ENCODE assay signal across 22 cellular contexts in genomic region chr9:134688231-134688630, GRCh38. TPM values are rescaled to one million over a fixed set of nuclear protein-coding genes. Genes with fewer than 3 reads are reported as not detected.
DNase-seq lines count a peak whose midpoint lies in the region; TF ChIP-seq lines count a peak whose summit lies in the region.
"Had no signal": no experiment of that assay in that cellular context is flagged by ENCODE, and none has a peak within 500 bp of the region (broad histone marks: within the 10 kb centered on the region; RNA-seq: fewer than 3 reads in every experiment).

No MANE protein-coding gene starts in this region.

- no peak overlapping the region for H3K56ac ChIP-seq in H9 (ENCODE audit: insufficient read length, low read depth, low read length)

- H3K27me3 Mint-ChIP-seq in glutamatergic neuron (ENCODE audit: unreplicated experiment) (peaks cover 8% of the 10 kb centered on the region), H9 (ENCODE audit: low read depth) (no peaks in the 10 kb centered on the region)
- peaks cover 5% of the 10 kb centered on the region for H3K27me3 Mint-ChIP-seq in activated naive CD4-positive, alpha-beta T cell treated with anti-CD3 and anti-CD28 coated beads, Interleukin-2, amount 10 ng/mL, durations not matched to agents 7 days and 5 days

- no peak overlapping the region for H2BK120ac ChIP-seq in neuronal stem cell (ENCODE audit: low read depth, low read length)
- no peak overlapping the region for H2BK120ac ChIP-seq in H9 (ENCODE audit: low read depth, low read length, poor library complexity, severe bottlenecking)

- H4K91ac ChIP-seq in neuronal stem cell (ENCODE audit: low read depth, low read length, poor library complexity) (no peak overlapping the region), H9 (ENCODE audit: insufficient read length, low read depth, low read length) (no peak overlapping the region)

- no peaks in the 10 kb centered on the region for H4K20me1 ChIP-seq in H9 (ENCODE audit: control insufficient read depth, insufficient read depth, insufficient read length)

- peaks cover 2% of the 10 kb centered on the region for H3K9me3 Mint-ChIP-seq in glutamatergic neuron (ENCODE audit: unreplicated experiment)
- no peaks in the 10 kb centered on the region; a peak in 2 of 5 replicates for H3K9me3 Mint-ChIP-seq in H9
- peaks cover 1% of the 10 kb centered on the region for H3K9me3 Mint-ChIP-seq in activated naive CD4-positive, alpha-beta T cell treated with anti-CD3 and anti-CD28 coated beads, Interleukin-2, amount 10 ng/mL, durations not matched to agents 7 days and 5 days
- H3K9me3 Mint-ChIP-seq: CD8-positive, alpha-beta T cell had no signal

- H3K27ac ChIP-seq in right atrium auricular region = no peak overlapping the region
- no peak overlapping the region for H3K27ac ChIP-seq in neuronal stem cell (replicated peaks; ENCODE audit: low read length)
- H3K27ac ChIP-seq in spleen = no peak overlapping the region
- H3K27ac ChIP-seq in SJCRH30 = no peak overlapping the region
- H3K27ac ChIP-seq in H9 (ENCODE audit: insufficient read length, low read depth, low read length) = no peak overlapping the region
- H3K27ac ChIP-seq: KMS-11 had no signal

- H3K4me3 ChIP-seq in right atrium auricular region = no peak overlapping the region
- no peak overlapping the region for H3K4me3 ChIP-seq in neuronal stem cell (ENCODE audit: low read length in 2 of 2)
- no peak overlapping the region for H3K4me3 ChIP-seq in spleen
- no peak overlapping the region for H3K4me3 ChIP-seq in SJCRH30

- H3K4me3 Mint-ChIP-seq in glutamatergic neuron (ENCODE audit: unreplicated experiment) = no peak overlapping the region
- H3K4me3 Mint-ChIP-seq in H9 = no peak overlapping the region
- no peak overlapping the region for H3K4me3 Mint-ChIP-seq in activated naive CD4-positive, alpha-beta T cell treated with anti-CD3 and anti-CD28 coated beads, Interleukin-2, amount 10 ng/mL, durations not matched to agents 7 days and 5 days
- H3K4me3 Mint-ChIP-seq: CD8-positive, alpha-beta T cell had no signal

- no peak overlapping the region for H3K23ac ChIP-seq in neuronal stem cell (ENCODE audit: low read depth, low read length, poor library complexity)
- H3K23ac ChIP-seq in H9 (ENCODE audit: insufficient read length, low read depth, low read length) = no peak overlapping the region

- TF ChIP-seq CTCF in right atrium auricular region (IDR thresholded peaks at IDR 0.05) (no peak), glutamatergic neuron (IDR thresholded peaks at IDR 0.05; ENCODE audit: partially characterized antibody, unreplicated experiment) (no peak), spleen (IDR thresholded peaks at IDR 0.05 in 8 of 11, conservative IDR thresholded peaks at IDR 0.05 in 3 of 11) (no peak), H9 (conservative IDR thresholded peaks at IDR 0.05) (no peak)

- H4K5ac ChIP-seq in H9 (ENCODE audit: insufficient read length, low read depth, low read length) = no peak overlapping the region

- H3K14ac ChIP-seq in neuronal stem cell (ENCODE audit: low read length) (peak overlapping the region; percentile 43), H9 (ENCODE audit: insufficient read depth, low read length) (no peak overlapping the region; the same call in 1 of the 2 replicates)

- H3K9me3 ChIP-seq in right atrium auricular region (no peaks in the 10 kb centered on the region), neuronal stem cell (replicated peaks in 1 of 2; ENCODE audit: control insufficient read depth in 2 of 2, insufficient read depth in 1 of 2, low read depth in 1 of 2, low read length in 2 of 2) (no peaks in the 10 kb centered on the region), spleen (no peaks in the 10 kb centered on the region), SJCRH30 (replicated peaks) (no peaks in the 10 kb centered on the region), H9 (ENCODE audit: control insufficient read depth, low read depth, low read length) (no peaks in the 10 kb centered on the region)

- H2BK5ac ChIP-seq in neuronal stem cell (ENCODE audit: low read length) (no peak overlapping the region), H9 (ENCODE audit: insufficient read length, low read length) (no peak overlapping the region)

- no peak overlapping the region for H2BK12ac ChIP-seq in neuronal stem cell (ENCODE audit: low read length)
- no peak overlapping the region for H2BK12ac ChIP-seq in H9 (ENCODE audit: insufficient read length, low read depth, low read length)

- H3K4me1 Mint-ChIP-seq in glutamatergic neuron (ENCODE audit: low read depth, unreplicated experiment) (peaks cover 4% of the 10 kb centered on the region), H9 (no peaks in the 10 kb centered on the region; a peak in 1 of 4 replicates)
- peaks cover 3% of the 10 kb centered on the region for H3K4me1 Mint-ChIP-seq in activated naive CD4-positive, alpha-beta T cell treated with anti-CD3 and anti-CD28 coated beads, Interleukin-2, amount 10 ng/mL, durations not matched to agents 7 days and 5 days

- peak; percentile 66 for DNase-seq in cardiac septum (ENCODE audit: low spot score)
- DNase-seq in right atrium auricular region (ENCODE audit: low spot score) = no peak
- DNase-seq in glutamatergic neuron = peak; percentile 12
- no peak for DNase-seq in neuronal stem cell (ENCODE audit: low spot score)
- DNase-seq in spleen = peak; percentile 52
- no peak for DNase-seq in SJCRH30
- DNase-seq in H9 = no peak
- DNase-seq in activated naive CD4-positive, alpha-beta T cell treated with anti-CD3 and anti-CD28 coated beads, Interleukin-2, amount 10 ng/mL, durations not matched to agents 7 days and 5 days = no peak
- DNase-seq: AML-193; C1 segment of cervical spinal cord; Calu3; CD8-positive, alpha-beta T cell; DMS153; GOT3; IMR-90; NCI-H1092 treated with DMSO at 0.1 percent for 48 hours; NCI-H1436 treated with DMSO at 0.1 percent for 48 hours; NCI-H2029; NCI-H524; NCI-H774; NK-92 treated with Interleukin-12 subunit alpha and Interleukin-12 subunit beta, amount 100 ng/mL, for 24 hours had no signal

- no peak overlapping the region for H3K27ac Mint-ChIP-seq in glutamatergic neuron (ENCODE audit: unreplicated experiment)
- H3K27ac Mint-ChIP-seq in H9 = no peak overlapping the region
- H3K27ac Mint-ChIP-seq in activated naive CD4-positive, alpha-beta T cell treated with anti-CD3 and anti-CD28 coated beads, Interleukin-2, amount 10 ng/mL, durations not matched to agents 7 days and 5 days = no peak overlapping the region
- H3K27ac Mint-ChIP-seq: CD8-positive, alpha-beta T cell had no signal

- no peaks in the 10 kb centered on the region for H3K23me2 ChIP-seq in H9 (ENCODE audit: insufficient read length, low read depth, low read length, poor library complexity, severe bottlenecking)

- peak overlapping the region; percentile 40 for H3K18ac ChIP-seq in neuronal stem cell (ENCODE audit: low read length)
- no peak overlapping the region for H3K18ac ChIP-seq in H9 (ENCODE audit: insufficient read length, low read depth, low read length)

- H2AK5ac ChIP-seq in neuronal stem cell (ENCODE audit: low read depth, low read length) (no peak overlapping the region), H9 (ENCODE audit: insufficient read length, low read length) (no peak overlapping the region)

- H4K8ac ChIP-seq in neuronal stem cell (ENCODE audit: low read depth, low read length) (no peak overlapping the region), H9 (replicated peaks; ENCODE audit: insufficient read length, low read depth, low read length) (no peak overlapping the region)

- no peak for TF ChIP-seq POLR2A in spleen (IDR thresholded peaks at IDR 0.05)

- CTCF ChIA-PET in activated naive CD4-positive, alpha-beta T cell treated with anti-CD3 and anti-CD28 coated beads, Interleukin-2, amount 10 ng/mL, durations not matched to agents 7 days and 5 days (lab: Charles Lee) = no interaction called here

- H3K9ac ChIP-seq in neuronal stem cell (ENCODE audit: low read depth, low read length, poor library complexity) (peak overlapping the region; percentile 15), H9 (ENCODE audit: extremely low read depth, insufficient read length, low read length) (no peak overlapping the region)
- H3K9ac ChIP-seq: KMS-11 had no signal

- H3K36me3 ChIP-seq in right atrium auricular region (no peaks in the 10 kb centered on the region), neuronal stem cell (replicated peaks in 1 of 2; ENCODE audit: control insufficient read depth in 2 of 2, insufficient read depth in 2 of 2, low read length in 2 of 2) (no peaks in the 10 kb centered on the region), spleen (no peaks in the 10 kb centered on the region), SJCRH30 (peaks cover 14% of the 10 kb centered on the region)

- H3K27me3 ChIP-seq in right atrium auricular region (no peaks in the 10 kb centered on the region), neuronal stem cell (ENCODE audit: control insufficient read depth in 3 of 3, insufficient read depth in 3 of 3, low read depth in 1 of 3, low read length in 3 of 3) (no peaks in the 10 kb centered on the region), spleen (replicated peaks in 1 of 7) (no peaks in the 10 kb centered on the region), SJCRH30 (no peaks in the 10 kb centered on the region), H9 (ENCODE audit: insufficient read depth, low read length) (0 out of 2 replicates have a peak, but pooled peaks cover 2% of the 10 kb centered on the region)

- H2AFZ ChIP-seq in neuronal stem cell (ENCODE audit: low read length) (no peak overlapping the region), H9 (ENCODE audit: low read length) (no peak overlapping the region)

- no peaks in the 10 kb centered on the region for H3K36me3 Mint-ChIP-seq in glutamatergic neuron (ENCODE audit: unreplicated experiment)
- H3K36me3 Mint-ChIP-seq in H9 (ENCODE audit: insufficient read depth in 1 of 3, low read depth in 3 of 3) = peaks cover 0 to 2% (median 2%) of the 10 kb centered on the region in 3 experiments; a peak in 1 of 7 replicates
- H3K36me3 Mint-ChIP-seq in activated naive CD4-positive, alpha-beta T cell treated with anti-CD3 and anti-CD28 coated beads, Interleukin-2, amount 10 ng/mL, durations not matched to agents 7 days and 5 days = no peaks in the 10 kb centered on the region
- H3K36me3 Mint-ChIP-seq: CD8-positive, alpha-beta T cell had no signal

- H3K4me2 ChIP-seq in neuronal stem cell (ENCODE audit: insufficient read depth, low read length, poor library complexity, severe bottlenecking) (no peak overlapping the region), H9 (ENCODE audit: insufficient read depth, insufficient read length, low read length) (no peak overlapping the region)
- H3K4me2 ChIP-seq: KMS-11 had no signal

- peak overlapping the region; percentile 54 for H3K4ac ChIP-seq in neuronal stem cell (ENCODE audit: low read length)
- H3K4ac ChIP-seq in H9 (ENCODE audit: low read depth, low read length) = no peak overlapping the region

- intact Hi-C loops in cardiac septum (cut with DNase I) (loop anchor here (5.0 kb wide), 1 partner anchor 41 kb away; no protein-coding TSS in a partner anchor), spleen (cut with DNase I; ENCODE audit: low total_unique reads) (no loop called here)

- H3T11ph ChIP-seq in H9 (ENCODE audit: low read length) = no peak overlapping the region

- H2BK20ac ChIP-seq in H9 (ENCODE audit: low read depth, low read length, poor library complexity, severe bottlenecking) = no peak overlapping the region

- H3K79me1 ChIP-seq in neuronal stem cell (ENCODE audit: low read depth, low read length) (no peaks in the 10 kb centered on the region), H9 (ENCODE audit: insufficient read depth, low read depth, low read length, poor library complexity, severe bottlenecking) (no peaks in the 10 kb centered on the region)

- WGBS in neuronal stem cell (ENCODE audit: extremely low coverage in 2 of 2, insufficient read length in 2 of 2, insufficient replicate concordance in 1 of 2), 2 donors = no CpG with 5 or more reads among the region's 15 CpGs
- WGBS in spleen, 5 donors = 89 to 92% (median 91%) methylated on average over 15 of the region's 15 CpGs
- whole genome bisulfite sequencing in H9 (ENCODE audit: extremely low coverage, insufficient read length, low lambda C conversion rate) = no CpG with 5 or more reads among the region's 15 CpGs

- peaks cover 0 to 20% of the 10 kb centered on the region in 2 donors for H3K4me1 ChIP-seq in right atrium auricular region
- no peaks in the 10 kb centered on the region for H3K4me1 ChIP-seq in neuronal stem cell (ENCODE audit: control insufficient read depth in 2 of 2, insufficient read depth in 1 of 2, low read depth in 1 of 2, low read length in 2 of 2)
- peaks cover 0 to 40% (median 15%) of the 10 kb centered on the region in 6 donors for H3K4me1 ChIP-seq in spleen
- H3K4me1 ChIP-seq in SJCRH30 = no peaks in the 10 kb centered on the region
- no peaks in the 10 kb centered on the region for H3K4me1 ChIP-seq in H9 (ENCODE audit: insufficient read depth, low read length)

- H2BK15ac ChIP-seq in neuronal stem cell (ENCODE audit: low read length) (no peak overlapping the region), H9 (ENCODE audit: low read depth, low read length) (no peak overlapping the region)

- H3K79me2 ChIP-seq in H9 (ENCODE audit: insufficient read depth, low read length) = no peaks in the 10 kb centered on the region

RNA-seq across cellular contexts. Expression of gene COL5A1, which starts 46.6 kb away (rescaled TPM):
- total RNA-seq in cardiac septum (21.6 TPM), right atrium auricular region (10 to 100 TPM; 10.9 to 22.0 TPM), glutamatergic neuron (ENCODE audit: unreplicated experiment) (28.9 TPM), spleen (10 to 100 TPM; 14.6 to 50.6 (median 28.9) TPM), H9 (2021) (8.6 and 9.5 TPM in 2 replicates)
- 10.1 TPM for polyA plus RNA-seq in neuronal stem cell (2013, experiment 1 of 2)
- 10.2 TPM for polyA plus RNA-seq in neuronal stem cell (2013, experiment 2 of 2)
- polyA plus RNA-seq in spleen = 10 to 100 TPM in 1 of 3 donors, 1 to 10 TPM in 2; 2.6 to 12.2 (median 3.1) TPM
- 30.9 and 32.1 TPM in 2 replicates for total RNA-seq in SJCRH30 (2014; rRNA removed; shearing (Covaris generic))
- total RNA-seq: Calu3 had no signal

Comparison
In these comparisons a context has a peak if more than half of its experiments do, and no peak if none do; other contexts are left out.
1. DNase-seq: peak in cardiac septum (single experiment), glutamatergic neuron (single experiment) and spleen (single experiment); none in right atrium auricular region (single experiment), neuronal stem cell (single experiment), SJCRH30 (0 of 2), H9 (single experiment) and activated naive CD4-positive, alpha-beta T cell treated with anti-CD3 and anti-CD28 coated beads, Interleukin-2, amount 10 ng/mL, durations not matched to agents 7 days and 5 days (single experiment).